13 cellular contexts compared by ENCODE assay signal in genomic region chr15:74845581-74845980, GRCh38. TPM values are rescaled to one million over a fixed set of nuclear protein-coding genes. Genes with fewer than 3 reads are reported as not detected.
A peak's percentile ranks its signal among the peaks of the same experiment; 100 is the strongest.
DNase-seq lines count a peak whose midpoint lies in the region; ATAC-seq and TF ChIP-seq lines count a peak whose summit lies in the region.
"Had no signal": no experiment of that assay in that cellular context is flagged by ENCODE, and none has a peak within 500 bp of the region (broad histone marks: within the 10 kb centered on the region; RNA-seq: fewer than 3 reads in every experiment).

No MANE protein-coding gene starts in this region.

- H4K91ac ChIP-seq in H9 (ENCODE audit: insufficient read length, low read depth, low read length) = no peak overlapping the region

- TF ChIP-seq CTCF in natural killer cell (IDR thresholded peaks at IDR 0.05) = no peak
- TF ChIP-seq CTCF in H9 (conservative IDR thresholded peaks at IDR 0.05) = no peak

- H3K79me2 ChIP-seq in H9 (ENCODE audit: insufficient read depth, low read length) = no peaks in the 10 kb centered on the region

- H3T11ph ChIP-seq in H9 (ENCODE audit: low read length) = no peak overlapping the region

- H2BK5ac ChIP-seq in H9 (ENCODE audit: insufficient read length, low read length) = no peak overlapping the region

- no peaks in the 10 kb centered on the region for H3K27me3 Mint-ChIP-seq in CD4-positive, CD25-positive, alpha-beta regulatory T cell
- H3K27me3 Mint-ChIP-seq in IgD-negative memory B cell (no peaks in the 10 kb centered on the region), natural killer cell (ENCODE audit: low read depth in 2 of 2) (no peaks in the 10 kb centered on the region), H9 (ENCODE audit: low read depth) (no peaks in the 10 kb centered on the region)
- no peaks in the 10 kb centered on the region for H3K27me3 Mint-ChIP-seq in activated T-helper 17 cell treated with anti-CD3 and anti-CD28 coated beads, Interleukin-2, amount 50 U/mL, for 72 hours

- no peak overlapping the region for H4K5ac ChIP-seq in H9 (ENCODE audit: insufficient read length, low read depth, low read length)

- no peaks in the 10 kb centered on the region for H3K27me3 ChIP-seq in CD4-positive, CD25-positive, alpha-beta regulatory T cell (ENCODE audit: control insufficient read depth, insufficient read depth, low read length)
- no peaks in the 10 kb centered on the region for H3K27me3 ChIP-seq in H9 (ENCODE audit: insufficient read depth, low read length)
- H3K27me3 ChIP-seq: cardiac muscle cell, tibial artery had no signal

- H3K36me3 Mint-ChIP-seq in CD4-positive, CD25-positive, alpha-beta regulatory T cell = peaks cover 32% of the 10 kb centered on the region
- H3K36me3 Mint-ChIP-seq in IgD-negative memory B cell = peaks cover 1% of the 10 kb centered on the region
- peaks cover 79% of the 10 kb centered on the region for H3K36me3 Mint-ChIP-seq in activated T-helper 17 cell treated with anti-CD3 and anti-CD28 coated beads, Interleukin-2, amount 50 U/mL, for 72 hours (ENCODE audit: low read depth)
- H3K36me3 Mint-ChIP-seq in natural killer cell = peaks cover 15% of the 10 kb centered on the region
- peaks cover 10 to 54% (median 42%) of the 10 kb centered on the region in 3 experiments for H3K36me3 Mint-ChIP-seq in H9 (ENCODE audit: insufficient read depth in 1 of 3, low read depth in 3 of 3)

- peaks cover 5 to 62% (median 36%) of the 10 kb centered on the region in 4 donors for H3K4me1 Mint-ChIP-seq in CD4-positive, CD25-positive, alpha-beta regulatory T cell
- H3K4me1 Mint-ChIP-seq in IgD-negative memory B cell = peaks cover 21 to 31% (median 28%) of the 10 kb centered on the region in 3 donors
- peaks cover 24% of the 10 kb centered on the region for H3K4me1 Mint-ChIP-seq in activated T-helper 17 cell treated with anti-CD3 and anti-CD28 coated beads, Interleukin-2, amount 50 U/mL, for 72 hours
- H3K4me1 Mint-ChIP-seq in natural killer cell = peaks cover 18 to 49% of the 10 kb centered on the region in 2 donors
- H3K4me1 Mint-ChIP-seq in H9 = peaks cover 18 to 30% of the 10 kb centered on the region in 2 experiments

- no peak overlapping the region for H3K4me2 ChIP-seq in H9 (ENCODE audit: insufficient read depth, insufficient read length, low read length)

- peak overlapping the region; percentile 65 to 91 (median 84) for H3K4me3 Mint-ChIP-seq in CD4-positive, CD25-positive, alpha-beta regulatory T cell
- peak overlapping the region; percentile 37 to 63 (median 50) for H3K4me3 Mint-ChIP-seq in IgD-negative memory B cell
- peak overlapping the region; percentile 83 for H3K4me3 Mint-ChIP-seq in activated T-helper 17 cell treated with anti-CD3 and anti-CD28 coated beads, Interleukin-2, amount 50 U/mL, for 72 hours
- peak overlapping the region; percentile 74 for H3K4me3 Mint-ChIP-seq in natural killer cell
- H3K4me3 Mint-ChIP-seq in H9 = no peak overlapping the region
- H3K4me3 Mint-ChIP-seq: WTC11 had no signal

- intact Hi-C loops in natural killer cell (cut with micrococcal nuclease) = loop anchor here (2.0 to 10.0 kb wide), 3 partner anchors 13 to 359 kb away; partner anchors contain the start of genes C15orf39 and SCAMP2

- H2BK12ac ChIP-seq in H9 (ENCODE audit: insufficient read length, low read depth, low read length) = no peak overlapping the region

- no peak overlapping the region for H4K8ac ChIP-seq in H9 (replicated peaks; ENCODE audit: insufficient read length, low read depth, low read length)

- H3K27ac Mint-ChIP-seq in CD4-positive, CD25-positive, alpha-beta regulatory T cell = peak overlapping the region; percentile 95 to 99 (median 97)
- peak overlapping the region; percentile 78 to 97 (median 95) for H3K27ac Mint-ChIP-seq in IgD-negative memory B cell
- peak overlapping the region; percentile 92 for H3K27ac Mint-ChIP-seq in activated T-helper 17 cell treated with anti-CD3 and anti-CD28 coated beads, Interleukin-2, amount 50 U/mL, for 72 hours
- H3K27ac Mint-ChIP-seq in natural killer cell = peak overlapping the region; percentile 91
- peak overlapping the region in 1 of 3 experiments; percentile 65; a peak in 2 of 7 replicates for H3K27ac Mint-ChIP-seq in H9
- H3K27ac Mint-ChIP-seq: WTC11 had no signal

- no peak overlapping the region for H2BK15ac ChIP-seq in H9 (ENCODE audit: low read depth, low read length)

- H2BK120ac ChIP-seq in H9 (ENCODE audit: low read depth, low read length, poor library complexity, severe bottlenecking) = no peak overlapping the region

- no peak overlapping the region for H3K14ac ChIP-seq in H9 (ENCODE audit: insufficient read depth, low read length)

- H3K23me2 ChIP-seq in H9 (ENCODE audit: insufficient read length, low read depth, low read length, poor library complexity, severe bottlenecking) = peaks cover 6% of the 10 kb centered on the region

- peaks cover 31% of the 10 kb centered on the region for H3K36me3 ChIP-seq in CD4-positive, CD25-positive, alpha-beta regulatory T cell (ENCODE audit: control insufficient read depth, insufficient read depth, low read length)

- no peak overlapping the region for H3K18ac ChIP-seq in H9 (ENCODE audit: insufficient read length, low read depth, low read length)

- peak overlapping the region; percentile 83 for H3K27ac ChIP-seq in CD4-positive, CD25-positive, alpha-beta regulatory T cell (ENCODE audit: insufficient read depth, low read length, poor library complexity, severe bottlenecking)
- no peak overlapping the region for H3K27ac ChIP-seq in H9 (ENCODE audit: insufficient read length, low read depth, low read length)
- H3K27ac ChIP-seq: cardiac muscle cell, tibial artery had no signal

- no peak overlapping the region for H2BK20ac ChIP-seq in H9 (ENCODE audit: low read depth, low read length, poor library complexity, severe bottlenecking)

- peak overlapping the region; percentile 57 for H3K4me3 ChIP-seq in CD4-positive, CD25-positive, alpha-beta regulatory T cell (ENCODE audit: low read depth, low read length)
- H3K4me3 ChIP-seq: cardiac muscle cell, tibial artery had no signal

- peaks cover 48% of the 10 kb centered on the region for H3K4me1 ChIP-seq in CD4-positive, CD25-positive, alpha-beta regulatory T cell (ENCODE audit: control insufficient read depth, insufficient read depth, low read length, poor library complexity, severe bottlenecking)
- H3K4me1 ChIP-seq in H9 (ENCODE audit: insufficient read depth, low read length) = no peaks in the 10 kb centered on the region; the same call in 1 of the 2 replicates

- H3K9me3 Mint-ChIP-seq in CD4-positive, CD25-positive, alpha-beta regulatory T cell = peaks cover 0 to 1% (median 0%) of the 10 kb centered on the region in 7 donors
- H3K9me3 Mint-ChIP-seq in IgD-negative memory B cell (no peaks in the 10 kb centered on the region), natural killer cell (no peaks in the 10 kb centered on the region), H9 (no peaks in the 10 kb centered on the region)
- no peaks in the 10 kb centered on the region for H3K9me3 Mint-ChIP-seq in activated T-helper 17 cell treated with anti-CD3 and anti-CD28 coated beads, Interleukin-2, amount 50 U/mL, for 72 hours
- H3K9me3 Mint-ChIP-seq: WTC11 had no signal

- no peaks in the 10 kb centered on the region for H3K9me3 ChIP-seq in CD4-positive, CD25-positive, alpha-beta regulatory T cell (ENCODE audit: control insufficient read depth in 2 of 2, low read length in 2 of 2)
- H3K9me3 ChIP-seq in H9 (ENCODE audit: control insufficient read depth, low read depth, low read length) = no peaks in the 10 kb centered on the region
- H3K9me3 ChIP-seq: tibial artery had no signal

- H4K20me1 ChIP-seq in H9 (ENCODE audit: control insufficient read depth, insufficient read depth, insufficient read length) = no peaks in the 10 kb centered on the region

- no peak overlapping the region for H3K9ac ChIP-seq in H9 (ENCODE audit: extremely low read depth, insufficient read length, low read length)

- DNase-seq in CD4-positive, CD25-positive, alpha-beta regulatory T cell = peak in 2 of 3 donors; percentile 36 to 74
- no peak for DNase-seq in natural killer cell
- no peak for DNase-seq in NCI-H1092 treated with DMSO at 0.1 percent for 48 hours (lab: John Stamatoyannopoulos, UW)
- no peak for DNase-seq in H9
- no peak for DNase-seq in 8988T
- DNase-seq: tibial artery had no signal

- no peak overlapping the region for H2AK5ac ChIP-seq in H9 (ENCODE audit: insufficient read length, low read length)

- no peak overlapping the region for H2AFZ ChIP-seq in H9 (ENCODE audit: low read length)

- no peak overlapping the region for H3K56ac ChIP-seq in H9 (ENCODE audit: insufficient read length, low read depth, low read length)

- no CpG with 5 or more reads among the region's 4 CpGs for WGBS in H9 (ENCODE audit: extremely low coverage, insufficient read length, low lambda C conversion rate)

- H3K79me1 ChIP-seq in H9 (ENCODE audit: insufficient read depth, low read depth, low read length, poor library complexity, severe bottlenecking) = no peaks in the 10 kb centered on the region

- peak; percentile 22 to 27 for ATAC-seq in CD4-positive, CD25-positive, alpha-beta regulatory T cell (ENCODE audit: low read depth in 2 of 2)
- peak; percentile 22 for ATAC-seq in activated T-helper 17 cell treated with anti-CD3 and anti-CD28 coated beads, Interleukin-2, amount 50 U/mL, for 72 hours (replicated peaks)
- peak in 1 of 3 donors; percentile 5 for ATAC-seq in natural killer cell
- ATAC-seq: SK-N-SH treated with all-trans-retinoic acid at 6 μM for 48 hours, WTC11 had no signal

- H3K4ac ChIP-seq in H9 (ENCODE audit: low read depth, low read length) = no peak overlapping the region

- no peak overlapping the region for H3K23ac ChIP-seq in H9 (ENCODE audit: insufficient read length, low read depth, low read length)

RNA-seq across cellular contexts. Expression of gene ULK3, which starts 2.6 kb away (rescaled TPM):
- 54.4 TPM for total RNA-seq in CD4-positive, CD25-positive, alpha-beta regulatory T cell
- polyA plus RNA-seq in CD4-positive, CD25-positive, alpha-beta regulatory T cell = 10 to 100 TPM; 22.5 to 38.1 (median 34.7) TPM
- polyA plus RNA-seq in IgD-negative memory B cell = 25.2 TPM
- 10 to 100 TPM; 44.1 to 46.7 TPM for total RNA-seq in activated T-helper 17 cell treated with anti-CD3 and anti-CD28 coated beads, Interleukin-2, amount 50 U/mL, for 72 hours
- total RNA-seq in natural killer cell (10 to 100 TPM; 54.8 to 75.1 (median 64.7) TPM), H9 (2021) (31.1 and 34.0 TPM in 2 replicates)

RNA-seq across cellular contexts. Expression of gene CPLX3, which starts 19.2 kb away (rescaled TPM):
- total RNA-seq in CD4-positive, CD25-positive, alpha-beta regulatory T cell = 0.35 TPM
- not detected for polyA plus RNA-seq in CD4-positive, CD25-positive, alpha-beta regulatory T cell
- polyA plus RNA-seq in IgD-negative memory B cell = not detected
- under 1 TPM; 0.15 to 0.19 TPM for total RNA-seq in activated T-helper 17 cell treated with anti-CD3 and anti-CD28 coated beads, Interleukin-2, amount 50 U/mL, for 72 hours
- total RNA-seq in natural killer cell (under 1 TPM in 2 of 3 donors, not detected in 1; 0.16 to 0.93 TPM), H9 (2021) (not detected in 2 replicates)
- total RNA-seq: cardiac muscle cell, mononuclear cell had no signal
- polyA plus RNA-seq: BJ, cardiac muscle cell had no signal

RNA-seq across cellular contexts. Expression of gene SCAMP2, which starts 27.6 kb away (rescaled TPM):
- total RNA-seq in CD4-positive, CD25-positive, alpha-beta regulatory T cell = 107 TPM
- polyA plus RNA-seq in CD4-positive, CD25-positive, alpha-beta regulatory T cell = 100 to 1,000 TPM; 145 to 194 (median 159) TPM
- polyA plus RNA-seq in IgD-negative memory B cell = 157 TPM
- 100 to 1,000 TPM in 1 of 2 donors, 10 to 100 TPM in 1; 87.1 to 111 TPM for total RNA-seq in activated T-helper 17 cell treated with anti-CD3 and anti-CD28 coated beads, Interleukin-2, amount 50 U/mL, for 72 hours
- total RNA-seq in natural killer cell = 100 to 1,000 TPM in 1 of 3 donors, 10 to 100 TPM in 2; 78.8 to 101 (median 92.8) TPM
- total RNA-seq in H9 (2021) = 49.0 and 50.2 TPM in 2 replicates

RNA-seq across cellular contexts. Expression of gene LMAN1L, which starts 32.9 kb away (rescaled TPM):
- total RNA-seq in CD4-positive, CD25-positive, alpha-beta regulatory T cell = not detected
- not detected for polyA plus RNA-seq in CD4-positive, CD25-positive, alpha-beta regulatory T cell
- not detected for polyA plus RNA-seq in IgD-negative memory B cell
- total RNA-seq in activated T-helper 17 cell treated with anti-CD3 and anti-CD28 coated beads, Interleukin-2, amount 50 U/mL, for 72 hours = 1 to 10 TPM in 1 of 2 donors, under 1 TPM in 1; 0.82 to 1.6 TPM
- total RNA-seq in natural killer cell (1 to 10 TPM in 1 of 3 donors, under 1 TPM in 2; 0.72 to 1.1 (median 0.94) TPM), H9 (2021) (not detected in 2 replicates)
- total RNA-seq: cardiac muscle cell, WTC11 had no signal
- polyA plus RNA-seq: BJ, cardiac muscle cell had no signal

RNA-seq across cellular contexts. Expression of gene MPI, which starts 44.3 kb away (rescaled TPM):
- 49.6 TPM for total RNA-seq in CD4-positive, CD25-positive, alpha-beta regulatory T cell
- polyA plus RNA-seq in CD4-positive, CD25-positive, alpha-beta regulatory T cell = 100 to 1,000 TPM in 2 of 4 donors, 10 to 100 TPM in 2; 77.2 to 108 (median 100.0) TPM
- 43.0 TPM for polyA plus RNA-seq in IgD-negative memory B cell
- 10 to 100 TPM; 51.8 to 98.5 TPM for total RNA-seq in activated T-helper 17 cell treated with anti-CD3 and anti-CD28 coated beads, Interleukin-2, amount 50 U/mL, for 72 hours
- total RNA-seq in natural killer cell = 10 to 100 TPM; 15.7 to 20.4 (median 18.8) TPM
- 55.0 and 57.5 TPM in 2 replicates for total RNA-seq in H9 (2021)

Comparison
In these comparisons a context has a peak if more than half of its experiments do, and no peak if none do; other contexts are left out.
1. DNase-seq: peak in CD4-positive, CD25-positive, alpha-beta regulatory T cell (2 of 3); none in natural killer cell (single experiment), NCI-H1092 treated with DMSO at 0.1 percent for 48 hours (single experiment), H9 (single experiment) and 8988T (single experiment).
2. H3K4me3 Mint-ChIP-seq: peak in CD4-positive, CD25-positive, alpha-beta regulatory T cell (4 of 4), IgD-negative memory B cell (4 of 4), activated T-helper 17 cell treated with anti-CD3 and anti-CD28 coated beads, Interleukin-2, amount 50 U/mL, for 72 hours (single experiment) and natural killer cell (single experiment); none in H9 (0 of 2).